ENCODE assay signal across 13 cellular contexts in the genomic region with DNA sequence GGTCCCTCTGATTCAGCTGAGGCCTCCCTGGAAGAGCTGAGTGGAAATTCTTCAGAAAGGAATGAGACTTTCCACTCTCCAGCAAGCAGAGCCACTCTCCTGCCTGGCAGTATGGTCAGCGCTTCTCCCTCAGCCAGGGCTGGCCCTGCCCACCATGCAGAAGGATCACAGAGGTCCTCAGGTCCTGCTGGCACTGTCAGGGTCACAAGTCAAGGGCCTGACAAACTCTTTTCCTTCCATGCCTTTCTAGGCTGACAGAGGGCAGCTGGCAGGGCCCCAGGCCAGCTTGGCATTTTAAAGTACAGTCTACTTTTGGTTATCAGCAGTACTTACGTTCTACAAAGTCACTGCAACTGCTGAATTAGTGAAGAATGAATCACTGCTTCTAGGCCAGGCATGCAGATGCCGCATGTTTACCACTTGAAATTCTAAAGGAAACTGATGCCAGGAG.
A peak's percentile ranks its signal among the peaks of the same experiment; 100 is the strongest.
DNase-seq lines count a peak whose midpoint lies in the region; ATAC-seq and TF ChIP-seq lines count a peak whose summit lies in the region.
"Had no signal": no experiment of that assay in that cellular context is flagged by ENCODE, and none has a peak within 500 bp of the region (broad histone marks: within the 10 kb centered on the region; RNA-seq: fewer than 3 reads in every experiment).

No MANE protein-coding gene starts in this region.

- peak; percentile 19 for DNase-seq in Daoy (ENCODE audit: low read depth)
- peak; percentile 55 to 73 for DNase-seq in SJSA1 (ENCODE audit: low read depth in 1 of 2, low spot score in 2 of 2)
- peak; percentile 24 for DNase-seq in fibroblast of villous mesenchyme (ENCODE audit: low read depth)
- DNase-seq in omental fat pad (ENCODE audit: low spot score), result no peak
- DNase-seq in DMS79 treated with DMSO at 0.1 percent for 48 hours (lab: John Stamatoyannopoulos, UW), result no peak
- DNase-seq in NCI-H2171 (lab: John Stamatoyannopoulos, UW), result no peak
- DNase-seq: activated naive CD4-positive, alpha-beta T cell treated with anti-CD3 and anti-CD28 coated beads, Interleukin-2, amount 10 ng/mL, durations not matched to agents 7 days and 5 days; DMS79; stimulated activated CD4-positive, alpha-beta T cell treated with anti-CD3 and anti-CD28 coated beads, Interleukin-2, amount 100 ng/mL, for 48 hours had no signal

- H3K9me3 ChIP-seq in SJSA1 (replicated peaks), result no peaks in the 10 kb centered on the region

- H3K27ac ChIP-seq in SJSA1, result peak overlapping the region; percentile 71
- H3K27ac ChIP-seq: SK-N-MC, VCaP had no signal

- no peaks in the 10 kb centered on the region for H3K27me3 ChIP-seq in SJSA1 (replicated peaks)

- peak; percentile 68 for ATAC-seq in omental fat pad (ENCODE audit: low FRiP score)
- ATAC-seq in GM21737 (IDR thresholded peaks at IDR 0.05; ENCODE audit: unreplicated experiment), result no peak
- no peak for ATAC-seq in GM18511 (IDR thresholded peaks at IDR 0.05; ENCODE audit: unreplicated experiment)

- H3K4me1 ChIP-seq in SJSA1 (replicated peaks), result peaks cover 23% of the 10 kb centered on the region

- H3K4me3 ChIP-seq in SJSA1, result no peak overlapping the region
- H3K4me3 ChIP-seq in fibroblast of villous mesenchyme (ENCODE audit: low read depth, low read length), result no peak overlapping the region
- H3K4me3 ChIP-seq: SK-N-MC had no signal

- H3K36me3 ChIP-seq in SJSA1, result no peaks in the 10 kb centered on the region

- TF ChIP-seq CTCF in fibroblast of villous mesenchyme (IDR thresholded peaks at IDR 0.05; ENCODE audit: insufficient read depth, low read depth, low read length) (no peak), omental fat pad (IDR thresholded peaks at IDR 0.05) (no peak)

Comparison
In these comparisons a context has a peak if more than half of its experiments do, and no peak if none do; other contexts are left out.
1. DNase-seq: peak in Daoy (single experiment), SJSA1 (2 of 2) and fibroblast of villous mesenchyme (single experiment); none in omental fat pad (single experiment), DMS79 treated with DMSO at 0.1 percent for 48 hours (single experiment) and NCI-H2171 (single experiment).